37 cellular contexts compared by ENCODE assay signal in the genomic region with DNA sequence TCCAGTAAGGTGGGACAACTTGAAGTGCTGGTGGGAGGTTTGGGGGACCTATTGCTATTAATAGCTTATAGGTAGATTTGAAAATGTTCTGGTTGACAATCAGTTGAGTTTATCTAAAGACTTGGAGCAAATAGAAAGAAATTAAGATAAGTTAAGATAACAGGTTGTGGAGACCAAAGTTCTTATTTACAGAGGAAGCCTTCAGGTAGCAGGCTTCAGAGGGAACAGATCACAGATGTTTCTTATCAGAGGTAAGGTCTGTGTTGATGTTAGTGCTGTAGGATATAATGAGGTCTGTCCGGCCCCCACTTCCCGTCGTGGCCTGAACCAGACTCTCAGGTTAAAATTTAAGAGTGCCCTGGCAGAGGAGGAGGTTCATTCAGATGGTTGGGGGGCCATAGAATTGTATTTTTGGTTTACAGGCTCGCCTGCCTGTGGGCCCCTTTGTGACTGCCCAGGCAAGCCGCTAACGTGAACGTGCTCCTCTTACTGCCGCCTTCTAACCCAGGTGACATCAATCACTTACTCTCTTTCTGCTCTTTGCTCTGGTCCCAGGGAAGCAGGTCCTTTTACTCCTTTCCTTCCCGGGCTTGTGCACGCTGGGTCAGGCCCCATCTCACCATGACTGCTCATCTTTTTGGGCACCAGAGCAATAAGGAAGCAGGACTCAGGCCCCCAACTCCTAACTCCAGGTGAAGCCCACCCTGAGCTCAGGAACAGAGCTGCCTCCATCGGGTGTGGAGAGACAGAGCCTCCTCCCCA. TPM values are rescaled to one million over a fixed set of nuclear protein-coding genes. Genes with fewer than 3 reads are reported as not detected.
"Had no signal": no experiment of that assay in that cellular context is flagged by ENCODE, and none has a peak within 500 bp of the region (broad histone marks: within the 10 kb centered on the region; RNA-seq: fewer than 3 reads in every experiment).

No MANE protein-coding gene starts in this region.

- H3K27ac Mint-ChIP-seq: dendritic cell treated with granulocyte-macrophage colony-stimulating factor and Interleukin-4, amounts not matched to agents 40 ng/mL and 50 ng/mL, for 4 days; immature natural killer cell; memory B cell; mesothelial cell of epicardium; naive thymus-derived CD4-positive, alpha-beta T cell; nephron; stimulated activated naive CD8-positive, alpha-beta T cell treated with anti-CD3 and anti-CD28 coated beads, Interleukin-15, amount 100 ng/mL, for 72 hours had no signal

- H3K9me3 ChIP-seq: esophagus muscularis mucosa, gastroesophageal sphincter, heart right ventricle, psoas muscle, suprapubic skin, transverse colon, vagina had no signal

- H3K9me3 Mint-ChIP-seq: dendritic cell treated with granulocyte-macrophage colony-stimulating factor and Interleukin-4, amounts not matched to agents 40 ng/mL and 50 ng/mL, for 4 days; immature natural killer cell; memory B cell; mesothelial cell of epicardium; naive thymus-derived CD4-positive, alpha-beta T cell; nephron; stimulated activated naive CD8-positive, alpha-beta T cell treated with anti-CD3 and anti-CD28 coated beads, Interleukin-15, amount 100 ng/mL, for 72 hours had no signal

- H3K27me3 ChIP-seq: foreskin keratinocyte, vagina had no signal

- ATAC-seq: foreskin keratinocyte; gastroesophageal sphincter; heart right ventricle; left lobe of liver; naive thymus-derived CD4-positive, alpha-beta T cell; psoas muscle; right cardiac atrium; stimulated activated naive CD8-positive, alpha-beta T cell treated with anti-CD3 and anti-CD28 coated beads, Interleukin-15, amount 100 ng/mL, for 72 hours had no signal

- H3K4me3 ChIP-seq: esophagus muscularis mucosa, gastroesophageal sphincter, heart right ventricle, lung, psoas muscle, skin epidermis, suprapubic skin, transverse colon, vagina had no signal

- H3K36me3 ChIP-seq: esophagus muscularis mucosa, gastroesophageal sphincter, heart right ventricle, suprapubic skin, transverse colon, vagina had no signal

- H3K36me3 Mint-ChIP-seq: immature natural killer cell, mesothelial cell of epicardium had no signal

- H3K4me1 Mint-ChIP-seq: immature natural killer cell; memory B cell; naive thymus-derived CD4-positive, alpha-beta T cell; stimulated activated naive CD8-positive, alpha-beta T cell treated with anti-CD3 and anti-CD28 coated beads, Interleukin-15, amount 100 ng/mL, for 72 hours had no signal

- H3K4me1 ChIP-seq: esophagus muscularis mucosa, foreskin keratinocyte, gastroesophageal sphincter, heart right ventricle, psoas muscle, suprapubic skin, vagina had no signal

- H3K4me3 Mint-ChIP-seq: dendritic cell treated with granulocyte-macrophage colony-stimulating factor and Interleukin-4, amounts not matched to agents 40 ng/mL and 50 ng/mL, for 4 days; immature natural killer cell; memory B cell; mesothelial cell of epicardium; naive thymus-derived CD4-positive, alpha-beta T cell; nephron; stimulated activated naive CD8-positive, alpha-beta T cell treated with anti-CD3 and anti-CD28 coated beads, Interleukin-15, amount 100 ng/mL, for 72 hours had no signal

- DNase-seq: effector CD8-positive, alpha-beta T cell; foreskin keratinocyte; glutamatergic neuron; heart right ventricle; hypothalamus; immature natural killer cell; islet precursor cell; kidney glomerular epithelial cell; naive thymus-derived CD4-positive, alpha-beta T cell; nucleus accumbens; psoas muscle; right cardiac atrium; stimulated activated CD4-positive, alpha-beta T cell treated with anti-CD3 and anti-CD28 coated beads, Interleukin-15, amount 100 ng/mL, for 24 hours; stimulated activated CD4-positive, alpha-beta T cell treated with anti-CD3 and anti-CD28 coated beads, Interleukin-2, amount 100 ng/mL, for 48 hours; stimulated activated naive CD4-positive, alpha-beta T cell; stimulated activated naive CD8-positive, alpha-beta T cell treated with anti-CD3 and anti-CD28 coated beads, Interleukin-15, amount 100 ng/mL, for 72 hours; transverse colon had no signal

- H3K27me3 Mint-ChIP-seq: dendritic cell treated with granulocyte-macrophage colony-stimulating factor and Interleukin-4, amounts not matched to agents 40 ng/mL and 50 ng/mL, for 4 days had no signal

- H3K27ac ChIP-seq: esophagus muscularis mucosa, foreskin keratinocyte, gastroesophageal sphincter, heart right ventricle, psoas muscle, suprapubic skin, vagina had no signal

RNA-seq across cellular contexts. Expression of a gene that starts 18.3 kb away (rescaled TPM):
- total RNA-seq: cerebellum; endothelial cell of umbilical vein; epithelial cell of proximal tubule; esophagus muscularis mucosa; fibroblast of lung; foreskin keratinocyte; gastroesophageal sphincter; heart right ventricle; lung; mesothelial cell of epicardium; naive thymus-derived CD4-positive, alpha-beta T cell; osteocyte; psoas muscle; renal cortical epithelial cell; right cardiac atrium; transverse colon; ureter had no signal

RNA-seq across cellular contexts. Expression of a gene that starts 52.1 kb away (rescaled TPM):
- total RNA-seq: cerebellum; endothelial cell of umbilical vein; epithelial cell of proximal tubule; esophagus muscularis mucosa; fibroblast of lung; foreskin keratinocyte; gastroesophageal sphincter; heart right ventricle; left lobe of liver; liver; lung; mesothelial cell of epicardium; mucosa of gallbladder; naive thymus-derived CD4-positive, alpha-beta T cell; osteocyte; psoas muscle; renal cortical epithelial cell; right cardiac atrium; suprapubic skin; transverse colon; ureter; vagina had no signal
